In genomic region chr17:78019367-78019975, GRCh38 we compare ENCODE assay signal across 8 cellular contexts.
A peak's percentile ranks its signal among the peaks of the same experiment; 100 is the strongest.
DNase-seq lines count a peak whose midpoint lies in the region; ATAC-seq and TF ChIP-seq lines count a peak whose summit lies in the region.

No MANE protein-coding gene starts in this region.

- H2BK12ac ChIP-seq in neuronal stem cell (ENCODE audit: low read length), result no peak overlapping the region

- peaks cover 27% of the 10 kb centered on the region for H3K4me1 Mint-ChIP-seq in activated naive CD4-positive, alpha-beta T cell treated with anti-CD3 and anti-CD28 coated beads for 36 hours (ENCODE audit: low read depth)

- H3K9ac ChIP-seq in mammary epithelial cell (ENCODE audit: insufficient read depth, low read length), result no peak overlapping the region
- no peak overlapping the region for H3K9ac ChIP-seq in neuronal stem cell (ENCODE audit: low read depth, low read length, poor library complexity)

- H3K9me3 Mint-ChIP-seq in activated naive CD4-positive, alpha-beta T cell treated with anti-CD3 and anti-CD28 coated beads for 36 hours, result no peaks in the 10 kb centered on the region

- H3K23ac ChIP-seq in neuronal stem cell (ENCODE audit: low read depth, low read length, poor library complexity), result no peak overlapping the region

- no peaks in the 10 kb centered on the region for H3K79me2 ChIP-seq in mammary epithelial cell (ENCODE audit: insufficient read depth, low read length)

- H3K4me1 ChIP-seq in mammary epithelial cell (ENCODE audit: insufficient read depth, low read length) (no peaks in the 10 kb centered on the region), neuronal stem cell (ENCODE audit: control insufficient read depth in 2 of 2, insufficient read depth in 1 of 2, low read depth in 1 of 2, low read length in 2 of 2) (peaks cover 4 to 6% of the 10 kb centered on the region in 2 donors)

- H3K4me3 ChIP-seq in mammary epithelial cell (replicated peaks in 1 of 3; ENCODE audit: insufficient read depth in 1 of 3, low read depth in 2 of 3, low read length in 3 of 3), result no peak overlapping the region
- H3K4me3 ChIP-seq in neuronal stem cell (ENCODE audit: low read length in 2 of 2), result no peak overlapping the region

- peak; percentile 50 to 66 for TF ChIP-seq CTCF in mammary epithelial cell (conservative IDR thresholded peaks at IDR 0.05 in 1 of 2, IDR thresholded peaks at IDR 0.05 in 1 of 2; ENCODE audit: extremely low read depth in 1 of 2, insufficient read depth in 1 of 2, low read depth in 1 of 2, low read length in 2 of 2)

- no peak for DNase-seq in activated naive CD4-positive, alpha-beta T cell treated with anti-CD3 and anti-CD28 coated beads for 36 hours
- no peak for DNase-seq in activated naive CD4-positive, alpha-beta T cell treated with Interleukin-2 at 50 U/mL for 16 hours
- DNase-seq in NCI-H2227 treated with DMSO at 0.1 percent for 48 hours (lab: John Stamatoyannopoulos, UW) (peak; percentile 25), mammary epithelial cell (no peak), midbrain (lab: John Stamatoyannopoulos, UW) (peak; percentile 42), activated T-cell treated with anti-CD3 and anti-CD28 coated beads for 4 hours (no peak), neuronal stem cell (ENCODE audit: low spot score) (no peak)

- no peak overlapping the region for H2AK5ac ChIP-seq in neuronal stem cell (ENCODE audit: low read depth, low read length)

- no peak overlapping the region for H2BK15ac ChIP-seq in neuronal stem cell (ENCODE audit: low read length)

- H4K91ac ChIP-seq in neuronal stem cell (ENCODE audit: low read depth, low read length, poor library complexity), result no peak overlapping the region

- H3K4me2 ChIP-seq in mammary epithelial cell (ENCODE audit: insufficient read depth, low read depth, low read length), result no peak overlapping the region
- H3K4me2 ChIP-seq in neuronal stem cell (ENCODE audit: insufficient read depth, low read length, poor library complexity, severe bottlenecking), result no peak overlapping the region

- H3K27me3 Mint-ChIP-seq in activated naive CD4-positive, alpha-beta T cell treated with anti-CD3 and anti-CD28 coated beads for 36 hours (ENCODE audit: low read depth), result no peaks in the 10 kb centered on the region

- H3K18ac ChIP-seq in neuronal stem cell (ENCODE audit: low read length), result no peak overlapping the region

- no peak overlapping the region for H3K4ac ChIP-seq in neuronal stem cell (ENCODE audit: low read length)

- no peak overlapping the region for H4K8ac ChIP-seq in neuronal stem cell (ENCODE audit: low read depth, low read length)

- no peak overlapping the region for H2AFZ ChIP-seq in mammary epithelial cell (ENCODE audit: low read depth, low read length)
- no peak overlapping the region for H2AFZ ChIP-seq in neuronal stem cell (ENCODE audit: low read length)

- H3K27me3 ChIP-seq in mammary epithelial cell (ENCODE audit: insufficient read depth, low read length) (no peaks in the 10 kb centered on the region), neuronal stem cell (ENCODE audit: control insufficient read depth in 3 of 3, insufficient read depth in 3 of 3, low read depth in 1 of 3, low read length in 3 of 3) (no peaks in the 10 kb centered on the region)

- BruUV-seq in mammary epithelial cell (replicated peaks; lab: Mats Ljungman, UMichigan), result no TSS peak

- no peak overlapping the region for H2BK120ac ChIP-seq in neuronal stem cell (ENCODE audit: low read depth, low read length)

- no peak overlapping the region for H3K14ac ChIP-seq in neuronal stem cell (ENCODE audit: low read length)

- no peak overlapping the region for H3K27ac ChIP-seq in mammary epithelial cell (ENCODE audit: insufficient read depth, low read depth, low read length)
- no peak overlapping the region for H3K27ac ChIP-seq in neuronal stem cell (replicated peaks; ENCODE audit: low read length)

- H3K9me3 ChIP-seq in mammary epithelial cell (replicated peaks; ENCODE audit: insufficient read depth, low read length), result no peaks in the 10 kb centered on the region
- peaks cover 0 to 2% of the 10 kb centered on the region in 2 donors for H3K9me3 ChIP-seq in neuronal stem cell (replicated peaks in 1 of 2; ENCODE audit: control insufficient read depth in 2 of 2, insufficient read depth in 1 of 2, low read depth in 1 of 2, low read length in 2 of 2)

- H3K79me1 ChIP-seq in neuronal stem cell (ENCODE audit: low read depth, low read length), result no peaks in the 10 kb centered on the region

- H3K36me3 ChIP-seq in mammary epithelial cell (ENCODE audit: insufficient read depth, low read length) (no peaks in the 10 kb centered on the region), neuronal stem cell (replicated peaks in 1 of 2; ENCODE audit: control insufficient read depth in 2 of 2, insufficient read depth in 2 of 2, low read length in 2 of 2) (peaks cover 4 to 32% of the 10 kb centered on the region in 2 donors)

- no peak for ATAC-seq in HG02885 (IDR thresholded peaks at IDR 0.05; ENCODE audit: poor library complexity, unreplicated experiment)

- in situ Hi-C loops in mammary epithelial cell (cut with MboI; ENCODE audit: low sequenced_read_pairs in 2 of 2), result loop anchor here (10.0 to 25.0 kb wide), 2 partner anchors 475 to 482 kb away; no protein-coding TSS in a partner anchor

- peaks cover 4% of the 10 kb centered on the region for H3K36me3 Mint-ChIP-seq in activated naive CD4-positive, alpha-beta T cell treated with anti-CD3 and anti-CD28 coated beads for 36 hours (ENCODE audit: low read depth)

- no peak overlapping the region for H3K4me3 Mint-ChIP-seq in activated naive CD4-positive, alpha-beta T cell treated with anti-CD3 and anti-CD28 coated beads for 36 hours

- no peaks in the 10 kb centered on the region for H4K20me1 ChIP-seq in mammary epithelial cell (ENCODE audit: insufficient read depth, low read length)

- H2BK5ac ChIP-seq in neuronal stem cell (ENCODE audit: low read length), result no peak overlapping the region

- dilution Hi-C loops in mammary epithelial cell (cut with HindIII; ENCODE audit: low sequenced_read_pairs), result no loop called here

- H3K27ac Mint-ChIP-seq in activated naive CD4-positive, alpha-beta T cell treated with anti-CD3 and anti-CD28 coated beads for 36 hours, result peak overlapping the region; percentile 47

- intact Hi-C loops in activated naive CD4-positive, alpha-beta T cell treated with anti-CD3 and anti-CD28 coated beads for 36 hours (cut with micrococcal nuclease), result loop anchor here (1.0 to 2.0 kb wide), 2 partner anchors 29 to 66 kb away; no protein-coding TSS in a partner anchor
- intact Hi-C loops in mammary epithelial cell (cut with micrococcal nuclease), result loop anchor here (1.0 to 10.0 kb wide), 5 partner anchors 66 to 685 kb away; no protein-coding TSS in a partner anchor

- CTCF ChIA-PET in activated naive CD4-positive, alpha-beta T cell treated with anti-CD3 and anti-CD28 coated beads for 36 hours (lab: Charles Lee), result interaction anchor here (0.6 to 4.5 kb wide), 22 partner anchors 9 to 477 kb away, joined by 3 to 16 read pairs (median 4); no protein-coding TSS in a partner anchor
- CTCF ChIA-PET in mammary epithelial cell (lab: Charles Lee; ENCODE audit: low non-redundant PET), result interaction anchor here (0.6 to 1.6 kb wide), 5 partner anchors 65 to 1013 kb away, joined by 3 to 18 read pairs (median 4); no protein-coding TSS in a partner anchor

Comparison
In these comparisons a context has a peak if more than half of its experiments do, and no peak if none do; other contexts are left out.
1. DNase-seq: peak in NCI-H2227 treated with DMSO at 0.1 percent for 48 hours (single experiment) and midbrain (single experiment); none in activated naive CD4-positive, alpha-beta T cell treated with anti-CD3 and anti-CD28 coated beads for 36 hours (single experiment), activated naive CD4-positive, alpha-beta T cell treated with Interleukin-2 at 50 U/mL for 16 hours (single experiment), mammary epithelial cell (single experiment), activated T-cell treated with anti-CD3 and anti-CD28 coated beads for 4 hours (single experiment) and neuronal stem cell (single experiment).